Comparison of ENCODE assay signal across 1 cellular context in genomic region chr4:48141048-48141447, GRCh38.
TF ChIP-seq lines count a peak whose summit lies in the region.

No MANE protein-coding gene starts in this region.

TF ChIP-seq in H1, 55 proteins besides CTCF, POLR2A, EP300 and RAD21 (continued from another document):
- TF ChIP-seq, protein P1, sequence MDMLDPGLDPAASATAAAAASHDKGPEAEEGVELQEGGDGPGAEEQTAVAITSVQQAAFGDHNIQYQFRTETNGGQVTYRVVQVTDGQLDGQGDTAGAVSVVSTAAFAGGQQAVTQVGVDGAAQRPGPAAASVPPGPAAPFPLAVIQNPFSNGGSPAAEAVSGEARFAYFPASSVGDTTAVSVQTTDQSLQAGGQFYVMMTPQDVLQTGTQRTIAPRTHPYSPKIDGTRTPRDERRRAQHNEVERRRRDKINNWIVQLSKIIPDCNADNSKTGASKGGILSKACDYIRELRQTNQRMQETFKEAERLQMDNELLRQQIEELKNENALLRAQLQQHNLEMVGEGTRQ (IDR thresholded peaks at IDR 0.05; ENCODE audit: low read length), result no peak
- TF ChIP-seq SP2 (IDR thresholded peaks at IDR 0.05; ENCODE audit: low read length) (no peak), POLR2AphosphoS5 (IDR thresholded peaks at IDR 0.05; ENCODE audit: low read depth, low read length) (no peak), SIN3A (conservative IDR thresholded peaks at IDR 0.05 in 1 of 2, IDR thresholded peaks at IDR 0.05 in 1 of 2; ENCODE audit: low read depth in 1 of 2, low read length in 2 of 2) (no peak), CEBPB (IDR thresholded peaks at IDR 0.05; ENCODE audit: low read depth, low read length) (no peak)
TF ChIP-seq in H1: peak in this region for 0.
